In genomic region chr11:48123249-48123875, GRCh38 we compare ENCODE assay signal across 19 cellular contexts.
DNase-seq lines count a peak whose midpoint lies in the region; ATAC-seq, FAIRE-seq and TF ChIP-seq lines count a peak whose summit lies in the region.
"Had no signal": no experiment of that assay in that cellular context is flagged by ENCODE, and none has a peak within 500 bp of the region (broad histone marks: within the 10 kb centered on the region; RNA-seq: fewer than 3 reads in every experiment).

No MANE protein-coding gene starts in this region.

- ATAC-seq in left ventricle myocardium superior (no peak), GM21723 (IDR thresholded peaks at IDR 0.05; ENCODE audit: unreplicated experiment) (no peak)
- ATAC-seq: A549, Panc1 had no signal

- no peak for TF ChIP-seq CTCF in OCI-LY3 (IDR thresholded peaks at IDR 0.05; ENCODE audit: low read depth, low read length)
- TF ChIP-seq CTCF in choroid plexus epithelial cell (conservative IDR thresholded peaks at IDR 0.05; ENCODE audit: low read depth, low read length) = peak; percentile 7
- no peak for TF ChIP-seq CTCF in GM13977 (IDR thresholded peaks at IDR 0.05; ENCODE audit: extremely low read depth, insufficient read depth, missing control alignments)
- no peak for TF ChIP-seq CTCF in D721Med (IDR thresholded peaks at IDR 0.05; ENCODE audit: insufficient read depth, missing control alignments)

- no peak overlapping the region for H2AFZ ChIP-seq in OCI-LY3 (ENCODE audit: low read depth, low read length)

- H3K4me2 ChIP-seq in BLaER1 (peak overlapping the region; percentile 59; the same call in 1 of the 2 replicates), OCI-LY3 (ENCODE audit: low read length) (no peak overlapping the region; the same call in 1 of the 2 replicates)
- H3K4me2 ChIP-seq: A549 had no signal

- H3K9ac ChIP-seq in BLaER1 (no peak overlapping the region), OCI-LY3 (ENCODE audit: low read length) (no peak overlapping the region)

- FAIRE-seq in D721Med (lab: Jason Lieb, UNC) = no peak
- FAIRE-seq: A549, GM12891 had no signal

- peaks cover 7% of the 10 kb centered on the region; the same call in 1 of the 2 replicates for H3K9me3 ChIP-seq in BLaER1
- no peaks in the 10 kb centered on the region for H3K9me3 ChIP-seq in OCI-LY3 (ENCODE audit: insufficient read depth, low read length)
- H3K9me3 ChIP-seq: A549 had no signal

- H3K79me2 ChIP-seq in OCI-LY3 (ENCODE audit: low read length) = no peaks in the 10 kb centered on the region

- H3K36me3 ChIP-seq in BLaER1 = 0 out of 2 replicates have a peak, but pooled peaks cover 9% of the 10 kb centered on the region
- H3K36me3 ChIP-seq in OCI-LY3 (replicated peaks; ENCODE audit: low read depth, low read length) = peaks cover 83% of the 10 kb centered on the region
- H3K36me3 ChIP-seq: SJCRH30 had no signal

- H3K27ac ChIP-seq in BLaER1 = 0 out of 2 replicates have a peak overlapping the region, but pooled peaks have one; percentile 54
- peak overlapping the region; percentile 9; the same call in 1 of the 2 replicates for H3K27ac ChIP-seq in OCI-LY3 (ENCODE audit: low read length)
- H3K27ac ChIP-seq: A549, SJCRH30 had no signal

- H3K4me1 ChIP-seq in BLaER1 (peaks cover 49% of the 10 kb centered on the region), OCI-LY3 (ENCODE audit: low read length) (peaks cover 17% of the 10 kb centered on the region)
- H3K4me1 ChIP-seq: A549, SJCRH30 had no signal

- in situ Hi-C loops in GM13977 (cut with MboI; ENCODE audit: low pct_unique_long_range_greater_than_20kb, low sequenced_read_pairs, unreplicated experiment) = loop anchor here (25.0 kb wide), 2 partner anchors 611 to 711 kb away; partner anchors contain the start of gene SLC39A13

- no peak for DNase-seq in choroid plexus epithelial cell (ENCODE audit: low read depth)
- DNase-seq in mesenteric fat pad (ENCODE audit: low spot score) = peak; percentile 57
- no peak for DNase-seq in left ventricle myocardium superior
- no peak for DNase-seq in GM13977 (ENCODE audit: low spot score)
- no peak for DNase-seq in D721Med (ENCODE audit: insufficient read length, low spot score)
- DNase-seq: CD8-positive, alpha-beta memory T cell; HFFc6; KG1; NCI-H1417; NCI-H187 treated with DMSO at 0.1 percent for 48 hours; NCI-H226; NCI-H524; SJCRH30 had no signal

- no peaks in the 10 kb centered on the region for H3K27me3 ChIP-seq in BLaER1
- H3K27me3 ChIP-seq in OCI-LY3 (ENCODE audit: low read depth, low read length) = no peaks in the 10 kb centered on the region

- H3K4me3 ChIP-seq in BLaER1 (no peak overlapping the region), OCI-LY3 (ENCODE audit: low read length) (no peak overlapping the region), choroid plexus epithelial cell (ENCODE audit: low read depth, low read length) (no peak overlapping the region)
- H3K4me3 ChIP-seq: A549, SJCRH30 had no signal

- H4K20me1 ChIP-seq in BLaER1 (no peaks in the 10 kb centered on the region), OCI-LY3 (ENCODE audit: insufficient read depth, low read length) (0 out of 2 replicates have a peak, but pooled peaks cover 21% of the 10 kb centered on the region)

- intact Hi-C loops in left ventricle myocardium superior (cut with micrococcal nuclease) = no loop called here
